20 cellular contexts compared by ENCODE assay signal in the genomic region with DNA sequence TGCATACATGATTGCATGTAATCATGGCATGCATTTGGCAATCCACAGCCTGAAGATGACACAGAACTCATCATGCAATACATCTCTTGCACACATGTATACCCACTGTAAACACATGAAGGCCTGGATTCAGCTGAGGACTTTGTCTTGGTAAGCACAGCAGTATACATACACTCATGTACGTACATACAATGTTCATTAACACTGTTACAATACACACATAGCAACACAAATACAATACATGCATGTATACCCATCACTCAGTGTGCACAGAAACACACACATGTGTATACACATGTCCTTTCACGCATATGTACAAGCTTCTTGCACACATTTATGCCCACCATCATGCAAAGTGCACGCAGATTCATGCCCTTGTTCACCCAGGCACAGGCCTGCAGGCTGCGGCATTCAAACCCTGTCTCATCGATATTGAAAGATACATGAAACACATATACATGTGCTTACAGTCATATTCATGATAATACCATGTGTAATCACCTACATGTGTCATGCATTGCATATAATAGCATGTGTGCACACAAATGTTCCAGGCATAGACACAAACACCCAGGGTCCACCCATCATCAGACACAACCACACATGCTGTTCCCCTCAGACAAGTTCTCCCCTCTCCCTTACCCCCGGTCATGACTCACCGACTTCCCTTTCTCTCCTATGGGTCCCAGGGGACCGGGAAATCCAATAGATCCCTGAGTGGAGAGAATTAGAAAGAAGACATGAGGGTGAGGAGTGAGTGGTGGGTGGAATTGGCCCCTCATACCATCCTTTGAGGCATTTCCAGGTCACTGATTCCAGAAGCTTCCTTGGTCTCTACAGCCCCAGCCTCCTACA. TPM values are rescaled to one million over a fixed set of nuclear protein-coding genes. Genes with fewer than 3 reads are reported as not detected.
"Had no signal": no experiment of that assay in that cellular context is flagged by ENCODE, and none has a peak within 500 bp of the region (broad histone marks: within the 10 kb centered on the region; RNA-seq: fewer than 3 reads in every experiment).

No MANE protein-coding gene starts in this region.

- H3K36me3 Mint-ChIP-seq: activated naive CD8-positive, alpha-beta T cell; stimulated activated memory B cell treated with anti-CD40 and anti-IgM and Interleukin-4, amounts not matched to agents 10 μg/mL and 1 μg/mL and 100 μg/mL, for 72 hours had no signal

- H3K4me1 Mint-ChIP-seq: activated B cell treated with CpG ODN at 0.5 μM for 24 hours; stimulated activated memory B cell treated with anti-CD40 and anti-IgM and Interleukin-4, amounts not matched to agents 10 μg/mL and 1 μg/mL and 100 μg/mL, for 72 hours had no signal

- H3K27ac Mint-ChIP-seq: activated B cell treated with CpG ODN at 0.5 μM for 24 hours; activated naive CD8-positive, alpha-beta T cell; stimulated activated memory B cell treated with anti-CD40 and anti-IgM and Interleukin-4, amounts not matched to agents 10 μg/mL and 1 μg/mL and 100 μg/mL, for 72 hours; T-helper 2 cell treated with Interferon-gamma antibody and Interleukin-4, amounts not matched to agents 5 μg/mL and 100 μg/mL, for 36 hours had no signal

- FAIRE-seq: keratinocyte had no signal

- H3K9me3 ChIP-seq: body of pancreas, thyroid gland had no signal

- H3K4me2 ChIP-seq: hepatocyte had no signal

- DNase-seq: activated B cell treated with CpG ODN at 0.5 μM for 24 hours; activated CD4-positive, alpha-beta T cell treated with anti-CD3 and anti-CD28 coated beads for 48 hours; activated CD8-positive, alpha-beta memory T cell treated with anti-CD3 and anti-CD28 coated beads for 24 hours; activated gamma-delta T cell treated with Interleukin-2 at 50 U/mL for 16 hours; amniotic stem cell; body of pancreas; dermis blood vessel endothelial cell; thyroid gland had no signal

- H3K27me3 ChIP-seq: body of pancreas, hepatocyte, thyroid gland had no signal

- H3K4me3 Mint-ChIP-seq: activated B cell treated with CpG ODN at 0.5 μM for 24 hours; activated naive CD8-positive, alpha-beta T cell; stimulated activated memory B cell treated with anti-CD40 and anti-IgM and Interleukin-4, amounts not matched to agents 10 μg/mL and 1 μg/mL and 100 μg/mL, for 72 hours; T-helper 2 cell treated with Interferon-gamma antibody and Interleukin-4, amounts not matched to agents 5 μg/mL and 100 μg/mL, for 36 hours had no signal

- H3K36me3 ChIP-seq: thyroid gland had no signal

- H3K4me1 ChIP-seq: body of pancreas, parathyroid adenoma, thyroid gland had no signal

- ATAC-seq: body of pancreas; left lobe of liver; stimulated activated memory B cell treated with anti-CD40 and anti-IgM and Interleukin-4, amounts not matched to agents 10 μg/mL and 1 μg/mL and 100 μg/mL, for 72 hours had no signal

- H3K9me3 Mint-ChIP-seq: T-helper 2 cell treated with Interferon-gamma antibody and Interleukin-4, amounts not matched to agents 5 μg/mL and 100 μg/mL, for 36 hours had no signal

- H3K79me2 ChIP-seq: hepatocyte, parathyroid adenoma had no signal

- H3K27ac ChIP-seq: body of pancreas, epithelial cell of prostate, hepatocyte, parathyroid adenoma, thyroid gland had no signal

- H2AFZ ChIP-seq: hepatocyte, parathyroid adenoma had no signal

- H3K4me3 ChIP-seq: body of pancreas, hepatocyte, thyroid gland had no signal

RNA-seq across cellular contexts. Expression of a gene that starts 28.7 kb away (rescaled TPM):
- total RNA-seq: activated B cell treated with CpG ODN at 0.5 μM for 24 hours had no signal

RNA-seq across cellular contexts. Expression of a gene that starts 31.6 kb away (rescaled TPM):
- total RNA-seq: activated B cell treated with CpG ODN at 0.5 μM for 24 hours, body of pancreas, cerebellum, dermis blood vessel endothelial cell, fibroblast of lung, hepatocyte, left lobe of liver, lung microvascular endothelial cell, thyroid gland, urinary bladder had no signal

RNA-seq across cellular contexts. Expression of a gene that starts 45.3 kb away (rescaled TPM):
- total RNA-seq: activated B cell treated with CpG ODN at 0.5 μM for 24 hours had no signal
